9 cellular contexts compared by ENCODE assay signal in the genomic region with DNA sequence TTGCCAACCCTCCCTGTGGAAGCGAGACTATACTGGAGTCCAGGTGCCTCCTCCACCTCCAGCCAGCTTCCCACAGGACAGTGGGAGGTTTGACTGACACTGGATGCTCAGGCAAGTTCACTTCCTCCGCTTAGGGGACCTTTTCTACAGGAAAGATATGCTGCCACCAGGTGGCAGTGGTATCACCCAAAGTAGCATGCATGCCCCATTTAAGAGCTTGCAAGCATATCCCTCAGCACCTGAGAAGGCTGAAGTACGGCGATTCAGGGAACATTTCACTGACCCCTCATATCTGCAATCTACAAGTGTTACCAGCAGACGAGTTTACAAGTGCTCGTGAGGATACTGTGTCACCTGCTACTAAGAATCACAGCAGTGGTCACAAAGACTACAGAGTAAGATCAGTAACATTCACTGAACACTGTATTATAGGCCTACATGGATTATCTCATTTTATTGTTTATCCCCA.
DNase-seq lines count a peak whose midpoint lies in the region; ATAC-seq and TF ChIP-seq lines count a peak whose summit lies in the region.
"Had no signal": no experiment of that assay in that cellular context is flagged by ENCODE, and none has a peak within 500 bp of the region (broad histone marks: within the 10 kb centered on the region; RNA-seq: fewer than 3 reads in every experiment).

No MANE protein-coding gene starts in this region.

- POLR2A ChIA-PET in CD8-positive, alpha-beta memory T cell (lab: Charles Lee): interaction anchor here (1.0 to 2.0 kb wide), 2 partner anchors 81 to 94 kb away, joined by 4 to 6 read pairs; a partner anchor contains a TSS

- ATAC-seq in GM19438 (IDR thresholded peaks at IDR 0.05; ENCODE audit: low read depth, unreplicated experiment) (peak; percentile 84), HG03565 (IDR thresholded peaks at IDR 0.05; ENCODE audit: unreplicated experiment) (peak; percentile 89)

- peaks cover 3 to 7% (median 7%) of the 10 kb centered on the region in 3 donors for H3K4me1 Mint-ChIP-seq in CD8-positive, alpha-beta memory T cell
- peaks cover 6% of the 10 kb centered on the region for H3K4me1 Mint-ChIP-seq in endodermal cell

- no peaks in the 10 kb centered on the region for H3K36me3 ChIP-seq in CD8-positive, alpha-beta memory T cell (ENCODE audit: insufficient read depth, low read length)
- no peaks in the 10 kb centered on the region for H3K36me3 ChIP-seq in endodermal cell (ENCODE audit: control insufficient read depth, insufficient read depth, low read length)

- no peaks in the 10 kb centered on the region for H3K4me1 ChIP-seq in CD8-positive, alpha-beta memory T cell (ENCODE audit: insufficient read depth, low read length)
- peaks cover 3% of the 10 kb centered on the region for H3K4me1 ChIP-seq in endodermal cell (ENCODE audit: control insufficient read depth, insufficient read depth, low read length)

- no peaks in the 10 kb centered on the region for H3K27me3 ChIP-seq in CD8-positive, alpha-beta memory T cell (ENCODE audit: insufficient read depth, low read length, poor library complexity, severe bottlenecking)
- no peaks in the 10 kb centered on the region for H3K27me3 ChIP-seq in endodermal cell (ENCODE audit: control insufficient read depth, insufficient read depth, low read length, poor library complexity, severe bottlenecking)

- no peaks in the 10 kb centered on the region for H3K27me3 Mint-ChIP-seq in CD8-positive, alpha-beta memory T cell
- H3K27me3 Mint-ChIP-seq in endodermal cell (ENCODE audit: insufficient read depth): no peaks in the 10 kb centered on the region

- H3K9me3 Mint-ChIP-seq in CD8-positive, alpha-beta memory T cell: no peaks in the 10 kb centered on the region
- no peaks in the 10 kb centered on the region for H3K9me3 Mint-ChIP-seq in endodermal cell

- peak; percentile 89 for TF ChIP-seq CTCF in endodermal cell (conservative IDR thresholded peaks at IDR 0.05)

- no peak overlapping the region for H3K27ac Mint-ChIP-seq in CD8-positive, alpha-beta memory T cell
- peak overlapping the region; percentile 65 for H3K27ac Mint-ChIP-seq in endodermal cell

- H3K36me3 Mint-ChIP-seq in CD8-positive, alpha-beta memory T cell: peaks cover 0 to 20% (median 8%) of the 10 kb centered on the region in 3 donors
- peaks cover 12% of the 10 kb centered on the region for H3K36me3 Mint-ChIP-seq in endodermal cell (ENCODE audit: low read depth)

- H3K9me3 ChIP-seq in CD8-positive, alpha-beta memory T cell (ENCODE audit: low read length): no peaks in the 10 kb centered on the region
- no peaks in the 10 kb centered on the region for H3K9me3 ChIP-seq in endodermal cell (ENCODE audit: control insufficient read depth, low read length)

- CTCF ChIA-PET in CD8-positive, alpha-beta memory T cell (lab: Charles Lee): interaction anchor here (0.6 to 5.6 kb wide), 26 partner anchors 9 to 473 kb away, joined by 3 to 170 read pairs (median 4); a partner anchor contains a TSS

- H3K4me3 Mint-ChIP-seq in CD8-positive, alpha-beta memory T cell: no peak overlapping the region
- H3K4me3 Mint-ChIP-seq in endodermal cell: no peak overlapping the region

- 19 to 20% methylated on average over 5 to 6 of the region's 6 CpGs for WGBS in endodermal cell (ENCODE audit: insufficient coverage in 1 of 2, insufficient read length in 1 of 2), 2 experiments

- H3K27ac ChIP-seq in CD8-positive, alpha-beta memory T cell (ENCODE audit: low read depth, low read length): no peak overlapping the region
- H3K27ac ChIP-seq in endodermal cell (ENCODE audit: low read depth, low read length): no peak overlapping the region
- H3K27ac ChIP-seq: SK-N-MC had no signal

- no peak overlapping the region for H3K9ac ChIP-seq in endodermal cell (ENCODE audit: extremely low read depth, low read length, poor library complexity, severe bottlenecking)

- DNase-seq in CD8-positive, alpha-beta memory T cell: peak; percentile 46 to 76 (median 47)
- peak; percentile 62 for DNase-seq in NCI-H774 (lab: John Stamatoyannopoulos, UW)
- peak; percentile 86 for DNase-seq in activated CD8-positive, alpha-beta memory T cell treated with anti-CD3 and anti-CD28 coated beads for 24 hours
- DNase-seq in endodermal cell: peak; percentile 93
- peak; percentile 36 for DNase-seq in middle frontal gyrus (ENCODE audit: extremely low spot score, low spot score)
- DNase-seq in stimulated activated CD8-positive, alpha-beta memory T cell treated with anti-CD3 and anti-CD28 coated beads, Interleukin-4, amount 100 ng/mL, for 4 hours (ENCODE audit: low read depth in 2 of 2, low spot score in 1 of 2): peak; percentile 42 to 54

- H3K4me3 ChIP-seq in CD8-positive, alpha-beta memory T cell (ENCODE audit: low read length): no peak overlapping the region
- no peak overlapping the region for H3K4me3 ChIP-seq in endodermal cell (ENCODE audit: low read length)
- H3K4me3 ChIP-seq: SK-N-MC had no signal

Comparison
In these comparisons a context has a peak if more than half of its experiments do, and no peak if none do; other contexts are left out.
1. DNase-seq: peak in every context shown above with its lines; median percentile 93 in endodermal cell; 86 in activated CD8-positive, alpha-beta memory T cell treated with anti-CD3 and anti-CD28 coated beads for 24 hours; 62 in NCI-H774; 48 in stimulated activated CD8-positive, alpha-beta memory T cell treated with anti-CD3 and anti-CD28 coated beads, Interleukin-4, amount 100 ng/mL, for 4 hours; 47 in CD8-positive, alpha-beta memory T cell; 36 in middle frontal gyrus.